In the genomic region with DNA sequence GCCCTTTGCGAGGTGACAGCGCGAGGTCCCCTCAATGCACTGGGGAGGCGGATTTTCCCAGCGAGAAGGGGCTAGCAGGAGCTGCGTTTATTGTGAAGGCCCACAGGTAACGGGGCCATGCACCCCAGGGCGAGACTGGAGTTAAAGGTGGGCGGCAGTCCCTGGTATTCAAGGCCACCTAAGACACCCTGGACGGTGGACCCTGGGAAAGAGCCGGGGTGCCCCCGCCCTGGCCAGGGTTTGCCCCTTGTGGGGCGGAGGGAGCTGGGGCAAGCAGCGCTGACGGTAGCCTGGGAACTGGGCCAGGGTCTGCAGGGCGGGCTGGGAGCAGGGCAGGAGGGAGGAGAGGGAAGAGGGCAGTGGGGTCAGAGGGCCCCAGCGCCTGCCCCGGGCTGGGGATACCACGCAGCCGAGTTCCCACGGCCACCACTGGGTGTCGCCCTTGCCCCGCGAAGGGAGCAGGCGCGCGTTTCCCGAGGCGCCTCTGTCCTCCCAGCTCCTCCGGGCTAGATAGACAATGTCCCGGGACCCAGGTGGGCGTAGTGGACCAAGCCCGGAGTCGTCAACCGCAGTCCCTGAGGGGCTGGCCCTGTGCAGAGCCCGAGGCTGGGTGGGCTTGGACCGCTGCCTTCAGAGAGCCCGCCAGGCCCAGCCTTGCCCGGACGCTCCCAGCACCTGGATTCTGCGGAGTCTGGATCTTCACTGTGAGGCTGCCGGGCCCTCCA, we compare ENCODE assay signal across 9 cellular contexts.
A peak's percentile ranks its signal among the peaks of the same experiment; 100 is the strongest.
DNase-seq lines count a peak whose midpoint lies in the region; ATAC-seq, FAIRE-seq and TF ChIP-seq lines count a peak whose summit lies in the region.
"Had no signal": no experiment of that assay in that cellular context is flagged by ENCODE, and none has a peak within 500 bp of the region (broad histone marks: within the 10 kb centered on the region; RNA-seq: fewer than 3 reads in every experiment).

No MANE protein-coding gene starts in this region.

- no peaks in the 10 kb centered on the region for H3K36me3 ChIP-seq in DOHH2 (ENCODE audit: control insufficient read depth, low read length)
- H3K36me3 ChIP-seq in bronchial epithelial cell (ENCODE audit: control insufficient read depth, insufficient read depth, low read length), result no peaks in the 10 kb centered on the region

- no peaks in the 10 kb centered on the region for H3K27me3 Mint-ChIP-seq in activated B cell treated with CpG ODN at 0.5 μM for 24 hours
- H3K27me3 Mint-ChIP-seq: activated naive CD8-positive, alpha-beta T cell had no signal

- no peak overlapping the region for H3K4me2 ChIP-seq in DOHH2 (ENCODE audit: low read length)

- CTCF ChIA-PET in activated B cell treated with CpG ODN at 0.5 μM for 24 hours (lab: Charles Lee), result interaction anchor here (0.6 to 1.7 kb wide), 7 partner anchors 273 to 1561 kb away, joined by 3 to 6 read pairs (median 4); no protein-coding TSS in a partner anchor

- H3K27ac Mint-ChIP-seq in activated B cell treated with CpG ODN at 0.5 μM for 24 hours, result no peak overlapping the region
- H3K27ac Mint-ChIP-seq: activated naive CD8-positive, alpha-beta T cell had no signal

- no peak overlapping the region for H3K27ac ChIP-seq in DOHH2 (ENCODE audit: low read depth, low read length)

- DNase-seq in KG1 (lab: John Stamatoyannopoulos, UW) (peak; percentile 26), activated B cell treated with CpG ODN at 0.5 μM for 24 hours (peak; percentile 67), bronchial epithelial cell (ENCODE audit: low read depth) (no peak), left colon (peak in 1 of 2 donors; percentile 71), NCI-H446 treated with DMSO at 0.1 percent for 48 hours (lab: John Stamatoyannopoulos, UW) (no peak)
- DNase-seq in stimulated activated CD4-positive, alpha-beta T cell treated with anti-CD3 and anti-CD28 coated beads, Interleukin-4, amount 100 ng/mL, for 24 hours, result peak; percentile 77

- H4K20me1 ChIP-seq in DOHH2 (ENCODE audit: control insufficient read depth, insufficient read depth, low read depth, low read length), result no peaks in the 10 kb centered on the region

- POLR2A ChIA-PET in activated B cell treated with CpG ODN at 0.5 μM for 24 hours (lab: Charles Lee), result interaction anchor here (2.1 kb wide), 1 partner anchor 87 kb away, joined by 6 read pairs; a partner anchor contains a TSS

- H3K4me1 Mint-ChIP-seq in activated B cell treated with CpG ODN at 0.5 μM for 24 hours, result peaks cover 13% of the 10 kb centered on the region

- H3K79me2 ChIP-seq in DOHH2 (ENCODE audit: control insufficient read depth, low read length), result no peaks in the 10 kb centered on the region

- peak; percentile 90 for ATAC-seq in GM21619 (IDR thresholded peaks at IDR 0.05; ENCODE audit: unreplicated experiment)
- ATAC-seq in activated B cell treated with CpG ODN at 0.5 μM for 24 hours (ENCODE audit: low read depth), result peak; percentile 77
- ATAC-seq in left colon, result peak; percentile 94

- H3K9me2 ChIP-seq in DOHH2 (replicated peaks; ENCODE audit: control insufficient read depth, low read length), result no peaks in the 10 kb centered on the region

- H3K36me3 Mint-ChIP-seq in activated B cell treated with CpG ODN at 0.5 μM for 24 hours (ENCODE audit: low read depth), result no peaks in the 10 kb centered on the region
- H3K36me3 Mint-ChIP-seq: activated naive CD8-positive, alpha-beta T cell had no signal

- peaks cover 9% of the 10 kb centered on the region for H3K4me1 ChIP-seq in DOHH2 (ENCODE audit: control insufficient read depth, low read length)

- FAIRE-seq in bronchial epithelial cell (lab: Jason Lieb, UNC), result no peak

- TF ChIP-seq CTCF in DOHH2 (IDR thresholded peaks at IDR 0.05; ENCODE audit: low read depth, low read length, poor library complexity, severe bottlenecking) (peak; percentile 84), activated B cell treated with CpG ODN at 0.5 μM for 24 hours (IDR thresholded peaks at IDR 0.05) (peak; percentile 82), bronchial epithelial cell (IDR thresholded peaks at IDR 0.05; ENCODE audit: insufficient read depth, low read length, severe bottlenecking) (peak; percentile 99)

- no peaks in the 10 kb centered on the region for H3K9me3 ChIP-seq in DOHH2 (ENCODE audit: control insufficient read depth, insufficient read depth, low read length)

- no peak overlapping the region for H3K4me3 Mint-ChIP-seq in activated B cell treated with CpG ODN at 0.5 μM for 24 hours
- H3K4me3 Mint-ChIP-seq: activated naive CD8-positive, alpha-beta T cell had no signal

- no peaks in the 10 kb centered on the region for H3F3A ChIP-seq in DOHH2 (ENCODE audit: control insufficient read depth, insufficient read depth)

- H3K4me3 ChIP-seq in DOHH2 (ENCODE audit: low read length), result no peak overlapping the region
- no peak overlapping the region for H3K4me3 ChIP-seq in bronchial epithelial cell (ENCODE audit: low read depth, low read length)

- H3K27me3 ChIP-seq in DOHH2 (ENCODE audit: control insufficient read depth, low read length), result no peaks in the 10 kb centered on the region
- H3K27me3 ChIP-seq in bronchial epithelial cell (ENCODE audit: control insufficient read depth, insufficient read depth, low read length), result no peaks in the 10 kb centered on the region

- no peaks in the 10 kb centered on the region for H3K9me3 Mint-ChIP-seq in activated B cell treated with CpG ODN at 0.5 μM for 24 hours

- intact Hi-C loops in activated B cell treated with CpG ODN at 0.5 μM for 24 hours (cut with micrococcal nuclease) (loop anchor here (1.0 to 10.0 kb wide), 5 partner anchors 43 to 1585 kb away; a partner anchor contains a TSS), left colon (cut with DNase I, micrococcal nuclease) (no loop called here)

Comparison
In these comparisons a context has a peak if more than half of its experiments do, and no peak if none do; other contexts are left out.
1. DNase-seq: peak in KG1 (single experiment), activated B cell treated with CpG ODN at 0.5 μM for 24 hours (single experiment) and stimulated activated CD4-positive, alpha-beta T cell treated with anti-CD3 and anti-CD28 coated beads, Interleukin-4, amount 100 ng/mL, for 24 hours (single experiment); none in bronchial epithelial cell (single experiment) and NCI-H446 treated with DMSO at 0.1 percent for 48 hours (single experiment).
2. Peak in every context shown above with its lines, with median percentiles within 50 percentile points of each other: CTCF ChIP-seq and ATAC-seq.